21 cellular contexts compared by ENCODE assay signal in the genomic region with DNA sequence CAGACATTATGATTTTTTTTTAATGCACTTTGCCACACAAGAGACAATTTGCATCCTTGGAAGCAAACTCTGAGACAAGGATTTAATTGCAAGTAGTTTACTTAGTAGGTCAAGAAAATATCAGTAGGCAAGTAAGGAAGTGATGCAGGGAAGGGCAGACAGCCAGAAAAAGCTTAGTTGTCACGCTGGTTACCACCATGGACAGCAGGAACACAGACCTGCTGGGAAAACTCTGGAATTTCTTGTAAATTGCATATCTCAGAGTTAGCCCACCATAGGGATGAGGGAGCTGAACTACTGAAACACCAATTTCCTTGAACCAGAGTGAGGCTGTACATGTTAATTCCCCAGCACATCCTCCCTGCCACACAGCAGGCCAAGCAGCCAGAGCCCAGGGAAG.
A peak's percentile ranks its signal among the peaks of the same experiment; 100 is the strongest.
DNase-seq lines count a peak whose midpoint lies in the region; FAIRE-seq and TF ChIP-seq lines count a peak whose summit lies in the region.
"Had no signal": no experiment of that assay in that cellular context is flagged by ENCODE, and none has a peak within 500 bp of the region (broad histone marks: within the 10 kb centered on the region; RNA-seq: fewer than 3 reads in every experiment).

No MANE protein-coding gene starts in this region.

- no peak for TF ChIP-seq POLR2A in GM12891 (IDR thresholded peaks at IDR 0.05; ENCODE audit: low read depth, low read length)

- no peak for DNase-seq in GM19239 (ENCODE audit: insufficient read length, low spot score)
- peak; percentile 3 to 5 for DNase-seq in cardiac fibroblast (ENCODE audit: low read depth in 2 of 2)
- DNase-seq in fibroblast of the aortic adventitia (ENCODE audit: low read depth): peak; percentile 4
- DNase-seq in KBM-7: no peak
- no peak for DNase-seq in activated CD4-positive, alpha-beta T cell treated with anti-CD3 and anti-CD28 coated beads, Interleukin-2, amount 50 U/mL, for 4 hours
- no peak for DNase-seq in GM12891 (ENCODE audit: insufficient read length, low spot score)
- DNase-seq in iPS-NIHi7 (ENCODE audit: extremely low spot score): no peak
- DNase-seq: CD4-positive, CD25-positive, alpha-beta regulatory T cell; CD8-positive, alpha-beta memory T cell; COR-L47; DMS 273 treated with DMSO at 0.1 percent for 48 hours; DMS53; DND-41 had no signal

- no peak for TF ChIP-seq EP300 in Ishikawa (IDR thresholded peaks at IDR 0.05; ENCODE audit: borderline replicate concordance)

- H3K4me3 ChIP-seq in cardiac fibroblast (replicated peaks in 1 of 2; ENCODE audit: low read depth in 2 of 2, low read length in 2 of 2): no peak overlapping the region
- no peak overlapping the region for H3K4me3 ChIP-seq in fibroblast of the aortic adventitia (ENCODE audit: low read depth, low read length)
- H3K4me3 ChIP-seq: BLaER1 treated with 17β-estradiol and CSF1 and Interleukin-3, amounts not matched to agents 10 nM and 100 nM; GM23338 had no signal

- TF ChIP-seq CTCF in cardiac fibroblast (IDR thresholded peaks at IDR 0.05; ENCODE audit: low read depth, low read length) (no peak), fibroblast of the aortic adventitia (IDR thresholded peaks at IDR 0.05; ENCODE audit: insufficient read depth, low read length) (no peak)

- peak; percentile 45 for FAIRE-seq in GM19239 (lab: Jason Lieb, UNC)
- no peak for FAIRE-seq in GM12891 (lab: Jason Lieb, UNC)
- FAIRE-seq: G401.6, GM12892, GM18507, H54, HepG2 had no signal

- TF ChIP-seq RAD21 in Ishikawa (IDR thresholded peaks at IDR 0.05; ENCODE audit: low read depth): no peak

- in situ Hi-C loops in KBM-7 (cut with MboI; ENCODE audit: low pct_unique_long_range_greater_than_20kb, low sequenced_read_pairs): no loop called here

TF ChIP-seq in Ishikawa, 13 proteins besides CTCF, POLR2A, EP300 and RAD21:
- TF ChIP-seq, protein P1, sequence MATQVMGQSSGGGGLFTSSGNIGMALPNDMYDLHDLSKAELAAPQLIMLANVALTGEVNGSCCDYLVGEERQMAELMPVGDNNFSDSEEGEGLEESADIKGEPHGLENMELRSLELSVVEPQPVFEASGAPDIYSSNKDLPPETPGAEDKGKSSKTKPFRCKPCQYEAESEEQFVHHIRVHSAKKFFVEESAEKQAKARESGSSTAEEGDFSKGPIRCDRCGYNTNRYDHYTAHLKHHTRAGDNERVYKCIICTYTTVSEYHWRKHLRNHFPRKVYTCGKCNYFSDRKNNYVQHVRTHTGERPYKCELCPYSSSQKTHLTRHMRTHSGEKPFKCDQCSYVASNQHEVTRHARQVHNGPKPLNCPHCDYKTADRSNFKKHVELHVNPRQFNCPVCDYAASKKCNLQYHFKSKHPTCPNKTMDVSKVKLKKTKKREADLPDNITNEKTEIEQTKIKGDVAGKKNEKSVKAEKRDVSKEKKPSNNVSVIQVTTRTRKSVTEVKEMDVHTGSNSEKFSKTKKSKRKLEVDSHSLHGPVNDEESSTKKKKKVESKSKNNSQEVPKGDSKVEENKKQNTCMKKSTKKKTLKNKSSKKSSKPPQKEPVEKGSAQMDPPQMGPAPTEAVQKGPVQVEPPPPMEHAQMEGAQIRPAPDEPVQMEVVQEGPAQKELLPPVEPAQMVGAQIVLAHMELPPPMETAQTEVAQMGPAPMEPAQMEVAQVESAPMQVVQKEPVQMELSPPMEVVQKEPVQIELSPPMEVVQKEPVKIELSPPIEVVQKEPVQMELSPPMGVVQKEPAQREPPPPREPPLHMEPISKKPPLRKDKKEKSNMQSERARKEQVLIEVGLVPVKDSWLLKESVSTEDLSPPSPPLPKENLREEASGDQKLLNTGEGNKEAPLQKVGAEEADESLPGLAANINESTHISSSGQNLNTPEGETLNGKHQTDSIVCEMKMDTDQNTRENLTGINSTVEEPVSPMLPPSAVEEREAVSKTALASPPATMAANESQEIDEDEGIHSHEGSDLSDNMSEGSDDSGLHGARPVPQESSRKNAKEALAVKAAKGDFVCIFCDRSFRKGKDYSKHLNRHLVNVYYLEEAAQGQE (IDR thresholded peaks at IDR 0.05; ENCODE audit: low read depth): peak; percentile 35; the same call in 1 of the 2 replicates
- TF ChIP-seq, protein P2, sequence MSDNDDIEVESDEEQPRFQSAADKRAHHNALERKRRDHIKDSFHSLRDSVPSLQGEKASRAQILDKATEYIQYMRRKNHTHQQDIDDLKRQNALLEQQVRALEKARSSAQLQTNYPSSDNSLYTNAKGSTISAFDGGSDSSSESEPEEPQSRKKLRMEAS (IDR thresholded peaks at IDR 0.05): no peak
- no peak for TF ChIP-seq TAF1 (IDR thresholded peaks at IDR 0.05; ENCODE audit: low read depth)

TF ChIP-seq in GM12891, 5 proteins besides CTCF, POLR2A, EP300 and RAD21:
- no peak for TF ChIP-seq TAF1 (IDR thresholded peaks at IDR 0.05; ENCODE audit: low read depth, low read length)
- no peak for TF ChIP-seq PAX5 (IDR thresholded peaks at IDR 0.05; ENCODE audit: insufficient read depth, low read length, severe bottlenecking)
- TF ChIP-seq POLR2AphosphoS5 (IDR thresholded peaks at IDR 0.05; ENCODE audit: low read depth, low read length): no peak
- TF ChIP-seq SPI1 (IDR thresholded peaks at IDR 0.05; ENCODE audit: low read depth, low read length): no peak
- TF ChIP-seq POU2F2 (IDR thresholded peaks at IDR 0.05; ENCODE audit: low read depth, low read length): no peak

Comparison
In these comparisons a context has a peak if more than half of its experiments do, and no peak if none do; other contexts are left out.
1. DNase-seq: peak in cardiac fibroblast (2 of 2) and fibroblast of the aortic adventitia (single experiment); none in GM19239 (single experiment), KBM-7 (single experiment), activated CD4-positive, alpha-beta T cell treated with anti-CD3 and anti-CD28 coated beads, Interleukin-2, amount 50 U/mL, for 4 hours (0 of 2), GM12891 (single experiment) and iPS-NIHi7 (single experiment).